In the genomic region with DNA sequence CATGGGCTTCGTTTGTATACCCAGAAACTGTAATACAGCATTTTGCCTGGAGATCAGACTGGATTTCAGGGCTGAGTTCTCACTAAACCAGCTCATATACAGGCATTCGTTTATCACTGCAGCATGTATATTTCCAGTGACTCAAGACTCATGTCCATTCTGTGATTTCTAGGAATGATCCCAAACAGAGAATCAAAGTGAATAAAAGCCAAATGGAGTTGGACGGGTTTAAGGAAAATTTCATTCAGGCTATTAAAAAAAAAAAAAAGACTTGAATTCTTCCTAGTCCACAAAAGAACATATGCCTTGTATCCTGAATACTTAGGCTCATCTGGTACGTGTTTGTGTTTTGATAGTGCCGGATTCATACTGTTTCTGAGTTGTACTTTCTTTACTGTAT, we compare ENCODE assay signal across 17 cellular contexts.
"Had no signal": no experiment of that assay in that cellular context is flagged by ENCODE, and none has a peak within 500 bp of the region (broad histone marks: within the 10 kb centered on the region; RNA-seq: fewer than 3 reads in every experiment).

No MANE protein-coding gene starts in this region.

- DNase-seq: activated CD8-positive, alpha-beta memory T cell treated with anti-CD3 and anti-CD28 coated beads for 24 hours; activated CD8-positive, alpha-beta memory T cell treated with anti-CD3 and anti-CD28 coated beads, Interleukin-2, amount 50 U/mL, for 4 hours; activated T-cell treated with anti-CD3 and anti-CD28 coated beads, Interleukin-2, amount 50 U/mL, for 24 hours; cortex of kidney; endodermal cell; immature natural killer cell; naive thymus-derived CD8-positive, alpha-beta T cell; spleen; stimulated activated CD4-positive, alpha-beta T cell treated with anti-CD3 and anti-CD28 coated beads, Interleukin-4, amount 100 ng/mL, for 1 hour; stimulated activated naive CD4-positive, alpha-beta T cell treated with Interleukin-2 at 50 U/mL for 16 hours; T1000; tibial artery had no signal

- H3K27me3 ChIP-seq: neural progenitor cell, spleen, tibial artery had no signal

- H3K9me3 ChIP-seq: spleen, tibial artery had no signal

- H3K36me3 ChIP-seq: spleen, tibial artery had no signal

- ATAC-seq: activated T-helper 17 cell treated with anti-CD3 and anti-CD28 coated beads, Interleukin-2, amount 50 U/mL, for 72 hours; left lobe of liver; naive thymus-derived CD8-positive, alpha-beta T cell; WTC11 had no signal

- H3K27ac ChIP-seq: neural progenitor cell, spleen, tibial artery had no signal

- H3K4me3 ChIP-seq: lung, neural progenitor cell, spleen, tibial artery had no signal

- H3K9ac ChIP-seq: neural progenitor cell had no signal
